In genomic region chr2:75431757-75432156, GRCh38 we compare ENCODE assay signal across 11 cellular contexts.
DNase-seq lines count a peak whose midpoint lies in the region; ATAC-seq and TF ChIP-seq lines count a peak whose summit lies in the region.
"Had no signal": no experiment of that assay in that cellular context is flagged by ENCODE, and none has a peak within 500 bp of the region (broad histone marks: within the 10 kb centered on the region; RNA-seq: fewer than 3 reads in every experiment).

No MANE protein-coding gene starts in this region.

- H3K27ac ChIP-seq in neural progenitor cell, result no peak overlapping the region

- peaks cover 5% of the 10 kb centered on the region for H3K27me3 Mint-ChIP-seq in neural progenitor cell (ENCODE audit: insufficient read depth, low read depth)
- peaks cover 24% of the 10 kb centered on the region for H3K27me3 Mint-ChIP-seq in activated T-cell treated with anti-CD3 and anti-CD28 coated beads, Interleukin-2, amount 50 U/mL, for 24 hours
- peaks cover 15% of the 10 kb centered on the region for H3K27me3 Mint-ChIP-seq in activated naive CD8-positive, alpha-beta T cell treated with anti-CD3 and anti-CD28 coated beads, Interleukin-2, amount 50 U/mL, for 24 hours

- H3K4me2 ChIP-seq in neural progenitor cell, result peak overlapping the region; percentile 35

- H3K4me3 ChIP-seq in neural progenitor cell, result no peak overlapping the region

- H3K4me1 ChIP-seq in neural progenitor cell, result peaks cover 42% of the 10 kb centered on the region

- no peaks in the 10 kb centered on the region for H3K9me3 ChIP-seq in neural progenitor cell (ENCODE audit: low read depth)

- no peak overlapping the region for H3K27ac Mint-ChIP-seq in neural progenitor cell
- no peak overlapping the region for H3K27ac Mint-ChIP-seq in activated T-cell treated with anti-CD3 and anti-CD28 coated beads, Interleukin-2, amount 50 U/mL, for 24 hours
- H3K27ac Mint-ChIP-seq in activated naive CD8-positive, alpha-beta T cell treated with anti-CD3 and anti-CD28 coated beads, Interleukin-2, amount 50 U/mL, for 24 hours, result no peak overlapping the region
- H3K27ac Mint-ChIP-seq: stimulated activated naive CD8-positive, alpha-beta T cell treated with anti-CD3 and anti-CD28 coated beads, Interleukin-15, Interleukin-2, amounts not matched to agents 100 ng/mL and 50 ng/mL, for 24 hours had no signal

- no peaks in the 10 kb centered on the region for H3K36me3 ChIP-seq in neural progenitor cell

- peak overlapping the region; percentile 20 for H2AFZ ChIP-seq in neural progenitor cell (replicated peaks)

- no peak for DNase-seq in neural progenitor cell (ENCODE audit: low spot score)
- no peak for DNase-seq in activated T-cell treated with anti-CD3 and anti-CD28 coated beads, Interleukin-2, amount 50 U/mL, for 24 hours
- no peak for DNase-seq in activated naive CD8-positive, alpha-beta T cell treated with anti-CD3 and anti-CD28 coated beads, Interleukin-2, amount 50 U/mL, for 24 hours
- DNase-seq in DMS 273 treated with DMSO at 0.1 percent for 48 hours (lab: John Stamatoyannopoulos, UW), result no peak
- DNase-seq in NOMO-1 treated with dmso at 0.1 percent for 144 hours (lab: John Stamatoyannopoulos, UW; ENCODE audit: unreplicated experiment), result no peak
- DNase-seq: activated CD4-positive, CD25-positive, alpha-beta regulatory T cell; Kasumi-1 had no signal

- no peak overlapping the region for H3K9ac ChIP-seq in neural progenitor cell

- H3K36me3 Mint-ChIP-seq in neural progenitor cell, result no peaks in the 10 kb centered on the region
- no peaks in the 10 kb centered on the region for H3K36me3 Mint-ChIP-seq in activated T-cell treated with anti-CD3 and anti-CD28 coated beads, Interleukin-2, amount 50 U/mL, for 24 hours (ENCODE audit: low read depth)
- no peaks in the 10 kb centered on the region for H3K36me3 Mint-ChIP-seq in activated naive CD8-positive, alpha-beta T cell treated with anti-CD3 and anti-CD28 coated beads, Interleukin-2, amount 50 U/mL, for 24 hours (ENCODE audit: low read depth)

- no peak for TF ChIP-seq CTCF in neural progenitor cell (IDR thresholded peaks at IDR 0.05)

- no peak overlapping the region for H3K4me3 Mint-ChIP-seq in neural progenitor cell
- H3K4me3 Mint-ChIP-seq in activated T-cell treated with anti-CD3 and anti-CD28 coated beads, Interleukin-2, amount 50 U/mL, for 24 hours, result no peak overlapping the region
- no peak overlapping the region for H3K4me3 Mint-ChIP-seq in activated naive CD8-positive, alpha-beta T cell treated with anti-CD3 and anti-CD28 coated beads, Interleukin-2, amount 50 U/mL, for 24 hours

- ATAC-seq in GM18873 (IDR thresholded peaks at IDR 0.05; ENCODE audit: low FRiP score, unreplicated experiment) (peak; percentile 77), GM21825 (IDR thresholded peaks at IDR 0.05; ENCODE audit: unreplicated experiment) (peak; percentile 68), HG03354 (IDR thresholded peaks at IDR 0.05; ENCODE audit: poor library complexity, severe bottlenecking, unreplicated experiment) (peak; percentile 75)
- ATAC-seq in activated naive CD8-positive, alpha-beta T cell treated with anti-CD3 and anti-CD28 coated beads, Interleukin-2, amount 50 U/mL, for 24 hours, result no peak

- no peaks in the 10 kb centered on the region for H3K27me3 ChIP-seq in neural progenitor cell

- H3K4me1 Mint-ChIP-seq in neural progenitor cell, result peaks cover 25% of the 10 kb centered on the region
- H3K4me1 Mint-ChIP-seq in activated T-cell treated with anti-CD3 and anti-CD28 coated beads, Interleukin-2, amount 50 U/mL, for 24 hours (ENCODE audit: low read depth), result no peaks in the 10 kb centered on the region
- no peaks in the 10 kb centered on the region for H3K4me1 Mint-ChIP-seq in activated naive CD8-positive, alpha-beta T cell treated with anti-CD3 and anti-CD28 coated beads, Interleukin-2, amount 50 U/mL, for 24 hours

- peaks cover 21% of the 10 kb centered on the region for H3F3A ChIP-seq in neural progenitor cell (ENCODE audit: low read depth)

- no peaks in the 10 kb centered on the region for H4K20me1 ChIP-seq in neural progenitor cell (ENCODE audit: low read depth)

- no peaks in the 10 kb centered on the region for H3K79me2 ChIP-seq in neural progenitor cell (ENCODE audit: low read depth)

- H3K9me3 Mint-ChIP-seq in neural progenitor cell, result peaks cover 6% of the 10 kb centered on the region
- no peaks in the 10 kb centered on the region for H3K9me3 Mint-ChIP-seq in activated T-cell treated with anti-CD3 and anti-CD28 coated beads, Interleukin-2, amount 50 U/mL, for 24 hours
- no peaks in the 10 kb centered on the region for H3K9me3 Mint-ChIP-seq in activated naive CD8-positive, alpha-beta T cell treated with anti-CD3 and anti-CD28 coated beads, Interleukin-2, amount 50 U/mL, for 24 hours
- H3K9me3 Mint-ChIP-seq: stimulated activated naive CD8-positive, alpha-beta T cell treated with anti-CD3 and anti-CD28 coated beads, Interleukin-15, Interleukin-2, amounts not matched to agents 100 ng/mL and 50 ng/mL, for 24 hours had no signal
